25 cellular contexts compared by ENCODE assay signal in genomic region chr2:158922610-158923009, GRCh38. TPM values are rescaled to one million over a fixed set of nuclear protein-coding genes. Genes with fewer than 3 reads are reported as not detected.
DNase-seq lines count a peak whose midpoint lies in the region; ATAC-seq, FAIRE-seq and TF ChIP-seq lines count a peak whose summit lies in the region.
"Had no signal": no experiment of that assay in that cellular context is flagged by ENCODE, and none has a peak within 500 bp of the region (broad histone marks: within the 10 kb centered on the region; RNA-seq: fewer than 3 reads in every experiment).

No MANE protein-coding gene starts in this region.

- no peak overlapping the region for H2AK5ac ChIP-seq in H9 (ENCODE audit: insufficient read length, low read length)

- no peak for TF ChIP-seq POLR2A in A549 (IDR thresholded peaks at IDR 0.05; ENCODE audit: low read length)

- TF ChIP-seq EP300 in A549 (IDR thresholded peaks at IDR 0.05) = no peak

- no peak overlapping the region for H3K14ac ChIP-seq in H9 (ENCODE audit: insufficient read depth, low read length)

- DNase-seq in A549 (ENCODE audit: low read depth in 1 of 2, low spot score in 1 of 2) (no peak), H9 (no peak), H4 (ENCODE audit: low spot score) (no peak), AG08395 (ENCODE audit: low spot score) (no peak)
- no peak for DNase-seq in activated CD8-positive, alpha-beta memory T cell treated with anti-CD3 and anti-CD28 coated beads for 24 hours
- DNase-seq in naive thymus-derived CD8-positive, alpha-beta T cell = no peak
- DNase-seq: effector memory CD8-positive, alpha-beta T cell; Karpas-422; natural killer cell; NCI-H1092; NCI-H2029 treated with DMSO at 0.1 percent for 48 hours; posterior cingulate gyrus; stimulated activated CD4-positive, alpha-beta T cell treated with anti-CD3 and anti-CD28 coated beads, Interleukin-4, amount 100 ng/mL, for 24 hours had no signal

- no peaks in the 10 kb centered on the region for H3K23me2 ChIP-seq in H9 (ENCODE audit: insufficient read length, low read depth, low read length, poor library complexity, severe bottlenecking)

- POLR2A ChIA-PET in A549 (lab: Yijun Ruan, JAX) = no interaction called here
- POLR2A ChIA-PET in naive thymus-derived CD8-positive, alpha-beta T cell (lab: Charles Lee) = no interaction called here

- H3K4me3 ChIP-seq in A549 = no peak overlapping the region
- H3K4me3 ChIP-seq in mesodermal cell (ENCODE audit: extremely low read depth, insufficient read depth, low read length, poor library complexity, severe bottlenecking) = no peak overlapping the region
- H3K4me3 ChIP-seq: GM12878, skin epidermis, tibial nerve had no signal

- no peak for FAIRE-seq in A549 (lab: Jason Lieb, UNC)
- FAIRE-seq: colon, GM12878, RCC 7860 had no signal

- no peaks in the 10 kb centered on the region for H3K79me1 ChIP-seq in H9 (ENCODE audit: insufficient read depth, low read depth, low read length, poor library complexity, severe bottlenecking)

- H3K4me3 Mint-ChIP-seq in H9 = 0 out of 5 replicates have a peak overlapping the region, but pooled peaks of 1 of the 2 experiments have one; percentile 15
- H3K4me3 Mint-ChIP-seq in naive thymus-derived CD8-positive, alpha-beta T cell = no peak overlapping the region
- H3K4me3 Mint-ChIP-seq: effector memory CD8-positive, alpha-beta T cell; memory B cell; natural killer cell; stimulated activated naive CD8-positive, alpha-beta T cell treated with anti-CD3 and anti-CD28 coated beads, Interleukin-15, Interleukin-2, amounts not matched to agents 100 ng/mL and 50 ng/mL, for 24 hours had no signal

- H3K4ac ChIP-seq in H9 (ENCODE audit: low read depth, low read length) = no peak overlapping the region

- H3K23ac ChIP-seq in H9 (ENCODE audit: insufficient read length, low read depth, low read length) = no peak overlapping the region

- no peak overlapping the region for H4K5ac ChIP-seq in H9 (ENCODE audit: insufficient read length, low read depth, low read length)

- H3K27me3 Mint-ChIP-seq in H9 (ENCODE audit: low read depth) = no peaks in the 10 kb centered on the region
- H3K27me3 Mint-ChIP-seq in naive thymus-derived CD8-positive, alpha-beta T cell = peaks cover 0 to 6% (median 2%) of the 10 kb centered on the region in 5 donors

- H2BK12ac ChIP-seq in H9 (ENCODE audit: insufficient read length, low read depth, low read length) = no peak overlapping the region

- no peak for TF ChIP-seq RAD21 in A549 (conservative IDR thresholded peaks at IDR 0.05 in 1 of 2, IDR thresholded peaks at IDR 0.05 in 1 of 2)

- no peak overlapping the region; a peak in 1 of 6 replicates for H3K27ac ChIP-seq in A549
- H3K27ac ChIP-seq in H9 (ENCODE audit: insufficient read length, low read depth, low read length) = no peak overlapping the region
- peak overlapping the region; percentile 36 for H3K27ac ChIP-seq in mesodermal cell (ENCODE audit: low read depth, low read length, severe bottlenecking)
- H3K27ac ChIP-seq: 22Rv1, C4-2B, skin epidermis, tibial nerve had no signal

- H3K36me3 Mint-ChIP-seq in H9 (ENCODE audit: insufficient read depth in 1 of 3, low read depth in 3 of 3) = peaks cover 0 to 4% (median 2%) of the 10 kb centered on the region in 3 experiments; a peak in 3 of 7 replicates
- no peaks in the 10 kb centered on the region for H3K36me3 Mint-ChIP-seq in naive thymus-derived CD8-positive, alpha-beta T cell
- H3K36me3 Mint-ChIP-seq: activated naive CD4-positive, alpha-beta T cell treated with anti-CD3 and anti-CD28 coated beads, Interleukin-2, amount 50 U/mL, for 72 hours; memory B cell; natural killer cell had no signal

- H3K36me3 ChIP-seq in mesodermal cell (ENCODE audit: control insufficient read depth, insufficient read depth, low read length) = no peaks in the 10 kb centered on the region
- H3K36me3 ChIP-seq: tibial nerve had no signal

- H3K9me3 ChIP-seq in A549 (0 out of 3 replicates have a peak, but pooled peaks cover 3% of the 10 kb centered on the region), H9 (ENCODE audit: control insufficient read depth, low read depth, low read length) (no peaks in the 10 kb centered on the region), mesodermal cell (ENCODE audit: control insufficient read depth, low read length) (no peaks in the 10 kb centered on the region)
- H3K9me3 ChIP-seq: tibial nerve had no signal

- no peak overlapping the region for H2AFZ ChIP-seq in H9 (ENCODE audit: low read length)

- H2BK120ac ChIP-seq in H9 (ENCODE audit: low read depth, low read length, poor library complexity, severe bottlenecking) = no peak overlapping the region

- H3K4me2 ChIP-seq in A549 (peak overlapping the region; percentile 40), H9 (ENCODE audit: insufficient read depth, insufficient read length, low read length) (no peak overlapping the region)

- no peak overlapping the region for H4K8ac ChIP-seq in H9 (replicated peaks; ENCODE audit: insufficient read length, low read depth, low read length)

- H3K56ac ChIP-seq in H9 (ENCODE audit: insufficient read length, low read depth, low read length) = no peak overlapping the region

- ATAC-seq in A549 (no peak), SK-N-SH treated with all-trans-retinoic acid at 6 μM for 48 hours (peak; percentile 60)
- ATAC-seq in naive thymus-derived CD8-positive, alpha-beta T cell = no peak
- ATAC-seq: activated naive CD4-positive, alpha-beta T cell treated with anti-CD3 and anti-CD28 coated beads, Interleukin-2, amount 50 U/mL, for 72 hours; effector memory CD8-positive, alpha-beta T cell; GM12878; natural killer cell had no signal

- H3K9ac ChIP-seq in H9 (ENCODE audit: extremely low read depth, insufficient read length, low read length) = no peak overlapping the region

- H3K4me1 ChIP-seq in A549 (peaks cover 24% of the 10 kb centered on the region), H9 (ENCODE audit: insufficient read depth, low read length) (peaks cover 2% of the 10 kb centered on the region; the same call in 1 of the 2 replicates), mesodermal cell (ENCODE audit: control insufficient read depth, insufficient read depth, low read length, poor library complexity, severe bottlenecking) (peaks cover 15% of the 10 kb centered on the region)

- H4K20me1 ChIP-seq in H9 (ENCODE audit: control insufficient read depth, insufficient read depth, insufficient read length) = no peaks in the 10 kb centered on the region

- no peaks in the 10 kb centered on the region for H3K79me2 ChIP-seq in H9 (ENCODE audit: insufficient read depth, low read length)

- H3T11ph ChIP-seq in H9 (ENCODE audit: low read length) = no peak overlapping the region

- H2BK15ac ChIP-seq in H9 (ENCODE audit: low read depth, low read length) = no peak overlapping the region

- TF ChIP-seq CTCF in A549 (IDR thresholded peaks at IDR 0.05) = no peak
- TF ChIP-seq CTCF in H9 (conservative IDR thresholded peaks at IDR 0.05) = no peak

- CTCF ChIA-PET in A549 (lab: Yijun Ruan, JAX) = interaction anchor here (1.7 to 1.8 kb wide), 2 partner anchors 12 to 65 kb away, joined by 4 to 5 read pairs; no protein-coding TSS in a partner anchor

- 52% methylated on average over 1 of the region's 1 CpG for WGBS in A549 (ENCODE audit: missing lambda C conversion rate)
- no CpG with 5 or more reads among the region's 1 CpG for WGBS in H9 (ENCODE audit: extremely low coverage, insufficient read length, low lambda C conversion rate)
- 57 to 71% methylated on average over 1 of the region's 1 CpG for WGBS in mesodermal cell (ENCODE audit: insufficient coverage in 2 of 2), 2 experiments

- peak overlapping the region in 2 of 3 experiments; percentile 37 to 50; a peak in 4 of 7 replicates for H3K27ac Mint-ChIP-seq in H9
- H3K27ac Mint-ChIP-seq in naive thymus-derived CD8-positive, alpha-beta T cell = no peak overlapping the region
- H3K27ac Mint-ChIP-seq: activated naive CD4-positive, alpha-beta T cell treated with anti-CD3 and anti-CD28 coated beads, Interleukin-2, amount 50 U/mL, for 72 hours; effector memory CD8-positive, alpha-beta T cell; memory B cell; natural killer cell; stimulated activated naive CD8-positive, alpha-beta T cell treated with anti-CD3 and anti-CD28 coated beads, Interleukin-15, Interleukin-2, amounts not matched to agents 100 ng/mL and 50 ng/mL, for 24 hours had no signal

- peaks cover 4 to 6% of the 10 kb centered on the region in 2 experiments for H3K9me3 Mint-ChIP-seq in H9
- H3K9me3 Mint-ChIP-seq in naive thymus-derived CD8-positive, alpha-beta T cell = peaks cover 0 to 2% (median 0%) of the 10 kb centered on the region in 9 donors
- H3K9me3 Mint-ChIP-seq: activated naive CD4-positive, alpha-beta T cell treated with anti-CD3 and anti-CD28 coated beads, Interleukin-2, amount 50 U/mL, for 72 hours; effector memory CD8-positive, alpha-beta T cell; memory B cell; natural killer cell; stimulated activated naive CD8-positive, alpha-beta T cell treated with anti-CD3 and anti-CD28 coated beads, Interleukin-15, Interleukin-2, amounts not matched to agents 100 ng/mL and 50 ng/mL, for 24 hours had no signal

- no peak overlapping the region for H4K91ac ChIP-seq in H9 (ENCODE audit: insufficient read length, low read depth, low read length)

- H3K27me3 ChIP-seq in H9 (ENCODE audit: insufficient read depth, low read length) = no peaks in the 10 kb centered on the region
- H3K27me3 ChIP-seq: tibial nerve had no signal

- H3K18ac ChIP-seq in H9 (ENCODE audit: insufficient read length, low read depth, low read length) = no peak overlapping the region

- H2BK5ac ChIP-seq in H9 (ENCODE audit: insufficient read length, low read length) = no peak overlapping the region

- H3K4me1 Mint-ChIP-seq in H9 = peaks cover 30 to 33% of the 10 kb centered on the region in 2 experiments
- no peaks in the 10 kb centered on the region for H3K4me1 Mint-ChIP-seq in naive thymus-derived CD8-positive, alpha-beta T cell

- no peak overlapping the region for H2BK20ac ChIP-seq in H9 (ENCODE audit: low read depth, low read length, poor library complexity, severe bottlenecking)

TF ChIP-seq in A549, 52 proteins besides CTCF, POLR2A, EP300 and RAD21 (continues in another document):
- no peak for TF ChIP-seq FOXS1 (CRISPR knock-in tag; IDR thresholded peaks at IDR 0.05)
- TF ChIP-seq FOSL2 (IDR thresholded peaks at IDR 0.05) = no peak
- no peak for TF ChIP-seq FOSL2 (CRISPR knock-in tag; IDR thresholded peaks at IDR 0.05)

TF ChIP-seq in SK-N-SH treated with all-trans-retinoic acid at 6 μM for 48 hours, 23 proteins besides CTCF, POLR2A, EP300 and RAD21 (continues in another document):
- TF ChIP-seq OSR1 (CRISPR knock-in tag; IDR thresholded peaks at IDR 0.05) (no peak), TCF4 (CRISPR knock-in tag; IDR thresholded peaks at IDR 0.05; ENCODE audit: borderline replicate concordance) (no peak)

RNA-seq across cellular contexts. Expression of gene TANC1, which starts 45.8 kb away (rescaled TPM):
- polyA plus RNA-seq in A549 (2011; rRNA removed) = 19.5 and 21.2 TPM in 2 replicates
- 6.3 and 7.0 TPM in 2 replicates for polyA plus RNA-seq in A549 (2012; cell fraction: cytosol; rRNA removed)
- 18.2 and 19.3 TPM in 2 replicates for polyA plus RNA-seq in A549 (2012; cell fraction: nucleus; rRNA removed)
- 8.1 to 10.0 TPM (median 9.2 TPM) in 3 replicates for polyA plus RNA-seq in A549 (2017; fragmentation: RNase III; extraction: RNeasy Plus Mini Kit Qiagen cat#74134 plus additional on column Dnase treatment)
- polyA minus RNA-seq in A549 (2011; rRNA and poly(A)+ RNA removed) = 43.3 and 47.4 TPM in 2 replicates
- total RNA-seq in H9 (2021) = 2.5 TPM in 2 replicates
- polyA plus RNA-seq in mesodermal cell (2013, experiment 1 of 2) = 29.1 TPM
- 24.1 TPM for polyA plus RNA-seq in mesodermal cell (2013, experiment 2 of 2)
- under 1 TPM; 0.05 to 0.13 TPM for total RNA-seq in naive thymus-derived CD8-positive, alpha-beta T cell
- under 1 TPM in 2 of 3 donors, not detected in 1; 0.05 to 0.17 TPM for polyA plus RNA-seq in naive thymus-derived CD8-positive, alpha-beta T cell
- total RNA-seq in H4 (2014; rRNA removed; shearing (Covaris generic)) = 14.6 and 16.6 TPM in 2 replicates

Comparison
In these comparisons a context has a peak if more than half of its experiments do, and no peak if none do; other contexts are left out.
1. H3K27ac Mint-ChIP-seq: peak in H9 (2 of 3); none in naive thymus-derived CD8-positive, alpha-beta T cell (0 of 10).